ENCODE assay signal across 2 cellular contexts in the genomic region with DNA sequence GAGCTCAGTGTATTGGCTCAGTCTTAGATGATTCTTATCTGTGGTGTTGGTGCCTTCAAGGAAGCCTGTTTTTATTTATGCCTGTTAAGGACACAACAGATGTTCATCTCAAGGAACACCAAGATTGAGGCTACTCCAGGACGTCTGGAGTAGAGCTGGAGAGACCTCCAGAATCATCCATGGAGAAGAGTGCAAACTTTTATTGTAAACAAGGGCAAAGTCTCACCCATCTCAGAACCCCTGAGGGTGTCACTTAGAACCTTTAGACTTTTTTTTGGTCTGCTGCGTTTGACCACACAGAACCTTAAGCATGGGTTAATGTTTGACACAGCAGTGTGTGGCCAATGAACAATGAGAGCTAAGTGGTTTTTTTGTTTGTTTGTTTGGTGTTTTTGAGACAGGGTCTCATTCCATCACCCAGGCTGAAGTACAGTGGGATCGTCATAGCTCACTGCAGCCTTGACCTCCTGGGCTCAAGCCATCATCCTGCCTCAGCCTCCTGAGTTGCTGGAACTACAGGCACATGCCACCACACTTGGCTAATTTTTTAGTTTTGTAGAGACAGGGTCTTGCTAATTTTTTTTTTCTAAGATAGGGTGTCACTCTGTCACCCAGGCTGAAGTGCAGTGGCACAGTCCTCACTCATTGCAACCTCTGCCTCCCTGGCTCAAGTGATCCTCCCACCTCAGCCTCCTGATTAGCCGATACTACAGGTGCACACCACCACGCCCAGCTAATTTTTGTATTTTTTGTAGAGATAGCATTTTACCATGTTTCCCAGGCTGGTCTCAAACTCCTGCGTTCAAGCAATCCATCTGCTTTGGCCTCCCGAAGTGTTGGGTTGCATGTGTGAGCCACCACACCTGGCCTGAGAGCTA.
TF ChIP-seq lines count a peak whose summit lies in the region.

No MANE protein-coding gene starts in this region.

TF ChIP-seq in liver, 16 proteins besides CTCF, POLR2A, EP300 and RAD21 (continued from another document):
- peak; percentile 58 for TF ChIP-seq REST (IDR thresholded peaks at IDR 0.05)
- TF ChIP-seq ZBTB33 (IDR thresholded peaks at IDR 0.05) = peak; percentile 70
- TF ChIP-seq TAF1 (conservative IDR thresholded peaks at IDR 0.05) = no peak
- TF ChIP-seq NR2F2 (IDR thresholded peaks at IDR 0.05) = peak; percentile 37
- peak; percentile 84 to 89 for TF ChIP-seq JUND (IDR thresholded peaks at IDR 0.05)
- peak; percentile 86 to 92 for TF ChIP-seq RXRA (IDR thresholded peaks at IDR 0.05)
- peak; percentile 69 for TF ChIP-seq YY1 (IDR thresholded peaks at IDR 0.05)
- peak; percentile 87 for TF ChIP-seq FOXA2 (IDR thresholded peaks at IDR 0.05)
- TF ChIP-seq, protein P1, sequence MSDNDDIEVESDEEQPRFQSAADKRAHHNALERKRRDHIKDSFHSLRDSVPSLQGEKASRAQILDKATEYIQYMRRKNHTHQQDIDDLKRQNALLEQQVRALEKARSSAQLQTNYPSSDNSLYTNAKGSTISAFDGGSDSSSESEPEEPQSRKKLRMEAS (IDR thresholded peaks at IDR 0.05) = peak; percentile 57
- peak; percentile 96 to 98 for TF ChIP-seq HNF4A (conservative IDR thresholded peaks at IDR 0.05)
- peak; percentile 89 for TF ChIP-seq HNF4G (IDR thresholded peaks at IDR 0.05)
- no peak for TF ChIP-seq EGR1 (IDR thresholded peaks at IDR 0.05; ENCODE audit: low read depth in 2 of 2)
- no peak for TF ChIP-seq GABPA (IDR thresholded peaks at IDR 0.05 in 1 of 2, conservative IDR thresholded peaks at IDR 0.05 in 1 of 2)
- peak; percentile 21 for TF ChIP-seq ATF3 (IDR thresholded peaks at IDR 0.05)
- TF ChIP-seq FOXA1 (IDR thresholded peaks at IDR 0.05) = peak; percentile 80

TF ChIP-seq in WTC11, 78 proteins besides CTCF, POLR2A, EP300 and RAD21 (continued from another document):
- TF ChIP-seq ZNF425 (CRISPR knock-in tag; conservative IDR thresholded peaks at IDR 0.05) = no peak
- no peak for TF ChIP-seq TCF7 (CRISPR knock-in tag; IDR thresholded peaks at IDR 0.05; ENCODE audit: low read depth)
- no peak for TF ChIP-seq GRHL2 (CRISPR knock-in tag; IDR thresholded peaks at IDR 0.05; ENCODE audit: insufficient replicate concordance, severe bottlenecking)
- no peak for TF ChIP-seq FOXK1 (CRISPR knock-in tag; IDR thresholded peaks at IDR 0.05)
- TF ChIP-seq, protein P2, sequence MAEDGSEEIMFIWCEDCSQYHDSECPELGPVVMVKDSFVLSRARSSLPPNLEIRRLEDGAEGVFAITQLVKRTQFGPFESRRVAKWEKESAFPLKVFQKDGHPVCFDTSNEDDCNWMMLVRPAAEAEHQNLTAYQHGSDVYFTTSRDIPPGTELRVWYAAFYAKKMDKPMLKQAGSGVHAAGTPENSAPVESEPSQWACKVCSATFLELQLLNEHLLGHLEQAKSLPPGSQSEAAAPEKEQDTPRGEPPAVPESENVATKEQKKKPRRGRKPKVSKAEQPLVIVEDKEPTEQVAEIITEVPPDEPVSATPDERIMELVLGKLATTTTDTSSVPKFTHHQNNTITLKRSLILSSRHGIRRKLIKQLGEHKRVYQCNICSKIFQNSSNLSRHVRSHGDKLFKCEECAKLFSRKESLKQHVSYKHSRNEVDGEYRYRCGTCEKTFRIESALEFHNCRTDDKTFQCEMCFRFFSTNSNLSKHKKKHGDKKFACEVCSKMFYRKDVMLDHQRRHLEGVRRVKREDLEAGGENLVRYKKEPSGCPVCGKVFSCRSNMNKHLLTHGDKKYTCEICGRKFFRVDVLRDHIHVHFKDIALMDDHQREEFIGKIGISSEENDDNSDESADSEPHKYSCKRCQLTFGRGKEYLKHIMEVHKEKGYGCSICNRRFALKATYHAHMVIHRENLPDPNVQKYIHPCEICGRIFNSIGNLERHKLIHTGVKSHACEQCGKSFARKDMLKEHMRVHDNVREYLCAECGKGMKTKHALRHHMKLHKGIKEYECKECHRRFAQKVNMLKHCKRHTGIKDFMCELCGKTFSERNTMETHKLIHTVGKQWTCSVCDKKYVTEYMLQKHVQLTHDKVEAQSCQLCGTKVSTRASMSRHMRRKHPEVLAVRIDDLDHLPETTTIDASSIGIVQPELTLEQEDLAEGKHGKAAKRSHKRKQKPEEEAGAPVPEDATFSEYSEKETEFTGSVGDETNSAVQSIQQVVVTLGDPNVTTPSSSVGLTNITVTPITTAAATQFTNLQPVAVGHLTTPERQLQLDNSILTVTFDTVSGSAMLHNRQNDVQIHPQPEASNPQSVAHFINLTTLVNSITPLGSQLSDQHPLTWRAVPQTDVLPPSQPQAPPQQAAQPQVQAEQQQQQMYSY (CRISPR knock-in tag; IDR thresholded peaks at IDR 0.05) = no peak
- TF ChIP-seq, protein P3, sequence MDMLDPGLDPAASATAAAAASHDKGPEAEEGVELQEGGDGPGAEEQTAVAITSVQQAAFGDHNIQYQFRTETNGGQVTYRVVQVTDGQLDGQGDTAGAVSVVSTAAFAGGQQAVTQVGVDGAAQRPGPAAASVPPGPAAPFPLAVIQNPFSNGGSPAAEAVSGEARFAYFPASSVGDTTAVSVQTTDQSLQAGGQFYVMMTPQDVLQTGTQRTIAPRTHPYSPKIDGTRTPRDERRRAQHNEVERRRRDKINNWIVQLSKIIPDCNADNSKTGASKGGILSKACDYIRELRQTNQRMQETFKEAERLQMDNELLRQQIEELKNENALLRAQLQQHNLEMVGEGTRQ (CRISPR knock-in tag; IDR thresholded peaks at IDR 0.05) = no peak
- no peak for TF ChIP-seq JAZF1 (CRISPR knock-in tag; IDR thresholded peaks at IDR 0.05)
- no peak for TF ChIP-seq ATF1 (CRISPR knock-in tag; IDR thresholded peaks at IDR 0.05)
- TF ChIP-seq HMGA2 (CRISPR knock-in tag; IDR thresholded peaks at IDR 0.05) = no peak
- no peak for TF ChIP-seq RELA (CRISPR knock-in tag; IDR thresholded peaks at IDR 0.05; ENCODE audit: borderline replicate concordance)
- TF ChIP-seq, protein P4, sequence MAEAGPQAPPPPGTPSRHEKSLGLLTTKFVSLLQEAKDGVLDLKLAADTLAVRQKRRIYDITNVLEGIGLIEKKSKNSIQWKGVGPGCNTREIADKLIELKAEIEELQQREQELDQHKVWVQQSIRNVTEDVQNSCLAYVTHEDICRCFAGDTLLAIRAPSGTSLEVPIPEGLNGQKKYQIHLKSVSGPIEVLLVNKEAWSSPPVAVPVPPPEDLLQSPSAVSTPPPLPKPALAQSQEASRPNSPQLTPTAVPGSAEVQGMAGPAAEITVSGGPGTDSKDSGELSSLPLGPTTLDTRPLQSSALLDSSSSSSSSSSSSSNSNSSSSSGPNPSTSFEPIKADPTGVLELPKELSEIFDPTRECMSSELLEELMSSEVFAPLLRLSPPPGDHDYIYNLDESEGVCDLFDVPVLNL (CRISPR knock-in tag; IDR thresholded peaks at IDR 0.05; ENCODE audit: borderline replicate concordance, low read depth) = no peak
- no peak for TF ChIP-seq ZNF671 (CRISPR knock-in tag; IDR thresholded peaks at IDR 0.05)
- no peak for TF ChIP-seq NR1H2 (CRISPR knock-in tag; IDR thresholded peaks at IDR 0.05)
- TF ChIP-seq ZMAT4 (CRISPR knock-in tag; IDR thresholded peaks at IDR 0.05) = no peak
- TF ChIP-seq CBFB (CRISPR knock-in tag; IDR thresholded peaks at IDR 0.05; ENCODE audit: low read depth) = no peak
